Comparison of ENCODE assay signal across 8 cellular contexts in the genomic region with DNA sequence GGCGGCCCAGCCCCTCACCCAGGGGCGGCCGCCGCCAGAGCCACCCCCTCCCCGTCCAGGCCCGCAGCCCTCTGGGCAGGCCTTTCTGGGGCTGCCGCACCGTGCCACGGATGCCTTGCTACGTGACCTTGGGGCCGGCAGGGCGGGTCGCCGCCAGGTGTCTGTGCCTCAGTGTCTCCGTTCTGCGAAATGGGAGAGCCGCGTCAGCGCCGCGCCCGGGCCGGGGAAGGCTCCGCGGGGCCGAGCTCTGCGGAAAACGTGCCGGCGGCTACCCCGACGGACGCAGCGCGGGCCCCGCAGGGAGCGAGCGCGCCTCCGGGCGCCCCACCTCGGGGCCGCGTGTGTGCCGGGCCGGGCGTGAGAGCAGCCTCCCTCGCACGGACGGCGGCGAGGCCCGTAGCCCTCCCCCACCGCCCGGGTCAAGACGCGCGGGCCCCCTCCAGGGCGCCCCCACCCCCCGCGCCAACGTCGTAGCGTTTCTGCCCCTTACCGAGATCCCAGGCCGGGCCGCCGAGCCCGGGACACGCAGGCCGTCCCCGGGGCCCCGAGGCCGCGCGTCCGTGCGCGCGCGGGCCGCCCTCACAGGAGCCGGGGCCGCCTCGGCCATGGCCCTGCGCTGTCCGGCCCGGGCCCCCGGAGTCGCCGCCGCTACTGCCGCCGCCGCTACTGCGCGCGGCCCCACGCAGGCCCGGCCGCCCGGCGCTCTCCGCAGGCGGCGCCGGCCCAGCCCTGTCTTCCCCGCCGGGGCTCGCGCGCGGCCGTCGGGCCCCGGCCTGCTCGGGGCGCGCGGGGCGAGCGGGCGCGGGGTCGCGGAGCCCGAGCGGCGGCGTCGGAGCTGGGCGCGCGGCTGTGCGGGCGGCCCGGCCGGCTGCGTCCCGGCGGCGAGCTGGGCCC. TPM values are rescaled to one million over a fixed set of nuclear protein-coding genes. Genes with fewer than 3 reads are reported as not detected.
DNase-seq lines count a peak whose midpoint lies in the region; ATAC-seq and TF ChIP-seq lines count a peak whose summit lies in the region.

No MANE protein-coding gene starts in this region.

- peak overlapping the region in 1 of 3 donors; percentile 83 for H3K4me3 Mint-ChIP-seq in T-cell

- TF ChIP-seq CTCF in AG09309 (IDR thresholded peaks at IDR 0.05; ENCODE audit: control insufficient read depth, insufficient read depth, low read depth, low read length, missing control alignments), result no peak
- no peak for TF ChIP-seq CTCF in neural cell (IDR thresholded peaks at IDR 0.05; ENCODE audit: poor library complexity, severe bottlenecking)

- no peaks in the 10 kb centered on the region for H3K9me3 Mint-ChIP-seq in T-cell

- H3K4me1 Mint-ChIP-seq in T-cell, result peaks cover 31 to 33% (median 31%) of the 10 kb centered on the region in 3 donors

- TF ChIP-seq RAD21 in neural cell (conservative IDR thresholded peaks at IDR 0.05), result no peak

- POLR2A ChIA-PET in T-cell (lab: Charles Lee), result interaction anchor here (0.5 to 0.6 kb wide), 3 partner anchors 58 to 1178 kb away, joined by 3 to 4 read pairs (median 3); no protein-coding TSS in a partner anchor

- no peak for DNase-seq in AG09309 (ENCODE audit: low read depth)
- DNase-seq in T-cell, result no peak
- DNase-seq in activated gamma-delta T cell treated with Interleukin-2 at 50 U/mL for 16 hours, result no peak
- DNase-seq in SK-N-DZ (ENCODE audit: low spot score), result no peak

- H4K20me1 ChIP-seq in neural cell (ENCODE audit: insufficient read depth), result no peaks in the 10 kb centered on the region

- H3K4me1 ChIP-seq in esophagus (ENCODE audit: control insufficient read depth in 2 of 2, insufficient read depth in 2 of 2, low read length in 1 of 2), result peaks cover 2 to 6% of the 10 kb centered on the region in 2 donors

- H3K27ac ChIP-seq in esophagus (ENCODE audit: low read depth in 2 of 2, low read length in 1 of 2), result peak overlapping the region in 1 of 2 donors; percentile 81
- no peak overlapping the region for H3K27ac ChIP-seq in neural cell (ENCODE audit: low read length)

- H3K9me3 ChIP-seq in esophagus (ENCODE audit: control insufficient read depth in 2 of 2, insufficient read depth in 1 of 2, low read depth in 1 of 2, low read length in 1 of 2) (no peaks in the 10 kb centered on the region), neural cell (ENCODE audit: low read length) (no peaks in the 10 kb centered on the region)

- H3K27me3 Mint-ChIP-seq in T-cell, result peaks cover 6 to 9% of the 10 kb centered on the region in 2 donors

- peaks cover 17% of the 10 kb centered on the region for H3K36me3 Mint-ChIP-seq in T-cell

- peaks cover 28% of the 10 kb centered on the region for H3K79me2 ChIP-seq in neural cell (replicated peaks; ENCODE audit: insufficient read depth, low read length)

- no peaks in the 10 kb centered on the region for H3K27me3 ChIP-seq in esophagus (ENCODE audit: control insufficient read depth in 1 of 2, insufficient read depth in 2 of 2, low read length in 2 of 2)
- H3K27me3 ChIP-seq in neural cell (ENCODE audit: insufficient read depth, low read depth, low read length), result no peaks in the 10 kb centered on the region

- H3K9ac ChIP-seq in neural cell (ENCODE audit: low read length), result peak overlapping the region; percentile 76

- H3K9me2 ChIP-seq in neural cell (ENCODE audit: insufficient read depth, low read length), result no peaks in the 10 kb centered on the region

- CTCF ChIA-PET in T-cell (lab: Charles Lee), result interaction anchor here in 1 of 2 donors (0.6 to 1.8 kb wide), 9 partner anchors 15 to 595 kb away, joined by 3 to 8 read pairs (median 4); a partner anchor contains a TSS

- ATAC-seq in GM18858 (IDR thresholded peaks at IDR 0.05; ENCODE audit: unreplicated experiment), result peak; percentile 18
- ATAC-seq in HG02973 (IDR thresholded peaks at IDR 0.05; ENCODE audit: unreplicated experiment), result peak; percentile 30
- peak; percentile 26 to 36 (median 34) for ATAC-seq in T-cell (replicated peaks in 1 of 4)

- no peak overlapping the region for H3K27ac Mint-ChIP-seq in T-cell

- 1 to 2% methylated on average over 76 to 142 of the region's 142 CpGs for WGBS in esophagus, 2 donors

- H3F3A ChIP-seq in neural cell (ENCODE audit: insufficient read depth, low read length, poor library complexity, severe bottlenecking), result peaks cover 3% of the 10 kb centered on the region

- H3K4me2 ChIP-seq in neural cell (ENCODE audit: low read length), result no peak overlapping the region

- no peak for TF ChIP-seq EP300 in neural cell (conservative IDR thresholded peaks at IDR 0.05; ENCODE audit: poor library complexity, severe bottlenecking)

- H2AFZ ChIP-seq in neural cell (ENCODE audit: low read depth, low read length), result no peak overlapping the region

- H3K4me3 ChIP-seq in AG09309 (ENCODE audit: control insufficient read depth, low read depth, low read length), result peak overlapping the region; percentile 65
- H3K4me3 ChIP-seq in esophagus (ENCODE audit: low read depth in 1 of 2, low read length in 2 of 2), result peak overlapping the region; percentile 69 to 90
- peak overlapping the region; percentile 78 for H3K4me3 ChIP-seq in neural cell (ENCODE audit: low read length)

- H3K36me3 ChIP-seq in esophagus (ENCODE audit: control insufficient read depth in 2 of 2, insufficient read depth in 2 of 2, low read length in 1 of 2) (peaks cover 0 to 5% of the 10 kb centered on the region in 2 donors), neural cell (ENCODE audit: insufficient read depth, low read length) (no peaks in the 10 kb centered on the region)

TF ChIP-seq in neural cell, 6 proteins besides CTCF, POLR2A, EP300 and RAD21:
- TF ChIP-seq MXI1 (conservative IDR thresholded peaks at IDR 0.05; ENCODE audit: poor library complexity, severe bottlenecking) (no peak), POLR2AphosphoS5 (IDR thresholded peaks at IDR 0.05) (no peak), SMC3 (conservative IDR thresholded peaks at IDR 0.05; ENCODE audit: poor library complexity) (no peak), TAF1 (IDR thresholded peaks at IDR 0.05; ENCODE audit: low read depth) (no peak), EZH2 (IDR thresholded peaks at IDR 0.05; ENCODE audit: borderline replicate concordance, insufficient read depth, low read length, poor library complexity, severe bottlenecking) (no peak)
- TF ChIP-seq, protein P1, sequence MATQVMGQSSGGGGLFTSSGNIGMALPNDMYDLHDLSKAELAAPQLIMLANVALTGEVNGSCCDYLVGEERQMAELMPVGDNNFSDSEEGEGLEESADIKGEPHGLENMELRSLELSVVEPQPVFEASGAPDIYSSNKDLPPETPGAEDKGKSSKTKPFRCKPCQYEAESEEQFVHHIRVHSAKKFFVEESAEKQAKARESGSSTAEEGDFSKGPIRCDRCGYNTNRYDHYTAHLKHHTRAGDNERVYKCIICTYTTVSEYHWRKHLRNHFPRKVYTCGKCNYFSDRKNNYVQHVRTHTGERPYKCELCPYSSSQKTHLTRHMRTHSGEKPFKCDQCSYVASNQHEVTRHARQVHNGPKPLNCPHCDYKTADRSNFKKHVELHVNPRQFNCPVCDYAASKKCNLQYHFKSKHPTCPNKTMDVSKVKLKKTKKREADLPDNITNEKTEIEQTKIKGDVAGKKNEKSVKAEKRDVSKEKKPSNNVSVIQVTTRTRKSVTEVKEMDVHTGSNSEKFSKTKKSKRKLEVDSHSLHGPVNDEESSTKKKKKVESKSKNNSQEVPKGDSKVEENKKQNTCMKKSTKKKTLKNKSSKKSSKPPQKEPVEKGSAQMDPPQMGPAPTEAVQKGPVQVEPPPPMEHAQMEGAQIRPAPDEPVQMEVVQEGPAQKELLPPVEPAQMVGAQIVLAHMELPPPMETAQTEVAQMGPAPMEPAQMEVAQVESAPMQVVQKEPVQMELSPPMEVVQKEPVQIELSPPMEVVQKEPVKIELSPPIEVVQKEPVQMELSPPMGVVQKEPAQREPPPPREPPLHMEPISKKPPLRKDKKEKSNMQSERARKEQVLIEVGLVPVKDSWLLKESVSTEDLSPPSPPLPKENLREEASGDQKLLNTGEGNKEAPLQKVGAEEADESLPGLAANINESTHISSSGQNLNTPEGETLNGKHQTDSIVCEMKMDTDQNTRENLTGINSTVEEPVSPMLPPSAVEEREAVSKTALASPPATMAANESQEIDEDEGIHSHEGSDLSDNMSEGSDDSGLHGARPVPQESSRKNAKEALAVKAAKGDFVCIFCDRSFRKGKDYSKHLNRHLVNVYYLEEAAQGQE (IDR thresholded peaks at IDR 0.05; ENCODE audit: borderline replicate concordance), result no peak

RNA-seq across cellular contexts. Expression of a gene that starts 1.1 kb away (rescaled TPM):
- total RNA-seq in T-cell, result 10 to 100 TPM; 13.2 to 22.5 (median 19.8) TPM
- polyA plus RNA-seq in esophagus (1 to 10 TPM; 5.7 to 5.9 TPM), neural cell (6.1 and 7.0 TPM in 2 replicates)
- polyA minus RNA-seq in neural cell, result 13.9 and 14.7 TPM in 2 replicates
- polyA plus RNA-seq in SK-N-DZ (2014; cell fraction: cytosol; rRNA removed), result 8.8 and 10.8 TPM in 2 replicates
- polyA plus RNA-seq in SK-N-DZ (2014; cell fraction: nucleus; rRNA removed), result 4.9 and 5.1 TPM in 2 replicates

RNA-seq across cellular contexts. Expression of a gene that starts 37.8 kb away (rescaled TPM):
- total RNA-seq in T-cell, result 10 to 100 TPM; 28.5 to 30.9 (median 30.6) TPM
- 1 to 10 TPM; 5.1 to 6.3 TPM for polyA plus RNA-seq in esophagus
- polyA plus RNA-seq in neural cell, result 17.2 and 20.1 TPM in 2 replicates
- polyA minus RNA-seq in neural cell, result 33.2 and 40.2 TPM in 2 replicates
- polyA plus RNA-seq in SK-N-DZ (2014; cell fraction: cytosol; rRNA removed), result 12.2 and 14.6 TPM in 2 replicates
- 11.0 and 18.3 TPM in 2 replicates for polyA plus RNA-seq in SK-N-DZ (2014; cell fraction: nucleus; rRNA removed)
